1 cellular context compared by ENCODE assay signal in genomic region chr13:110965038-110965754, GRCh38.
TF ChIP-seq lines count a peak whose summit lies in the region.

No MANE protein-coding gene starts in this region.

TF ChIP-seq in K562, 482 proteins besides CTCF, POLR2A, EP300 and RAD21 (continued from another document and continues in another):
- peak; percentile 75; the same call in 1 of the 2 replicates for TF ChIP-seq ARID3A (IDR thresholded peaks at IDR 0.05; ENCODE audit: borderline replicate concordance, low read depth, low read length)
- no peak for TF ChIP-seq ZNF134 (CRISPR knock-in tag; conservative IDR thresholded peaks at IDR 0.05)
- TF ChIP-seq MBD2 (IDR thresholded peaks at IDR 0.05; ENCODE audit: borderline replicate concordance, low read depth) = peak; percentile 84
- TF ChIP-seq ZNF174 (CRISPR knock-in tag; IDR thresholded peaks at IDR 0.05) = no peak
- peak; percentile 62; the same call in 1 of the 2 replicates for TF ChIP-seq CREM (IDR thresholded peaks at IDR 0.05; ENCODE audit: low read depth)
- TF ChIP-seq YY1 (IDR thresholded peaks at IDR 0.05; ENCODE audit: borderline replicate concordance in 1 of 3, control insufficient read depth in 1 of 3, extremely low read depth in 1 of 3, insufficient read depth in 3 of 3, insufficient read length in 1 of 3, insufficient replicate concordance in 2 of 3, low read depth in 1 of 3, low read length in 2 of 3) = no peak
- peak; percentile 47 for TF ChIP-seq PRDM10 (IDR thresholded peaks at IDR 0.05; ENCODE audit: partially characterized antibody)
- peak; percentile 28; the same call in 1 of the 2 replicates for TF ChIP-seq ESRRA (IDR thresholded peaks at IDR 0.05; ENCODE audit: borderline replicate concordance, low read depth)
- TF ChIP-seq PTTG1 (tag; IDR thresholded peaks at IDR 0.05; ENCODE audit: low read depth) = no peak
- TF ChIP-seq KLF13 (tag; IDR thresholded peaks at IDR 0.05; ENCODE audit: borderline replicate concordance, low read depth) = no peak
- peak; percentile 61; the same call in 1 of the 2 replicates for TF ChIP-seq L3MBTL2 (IDR thresholded peaks at IDR 0.05)
- TF ChIP-seq SMARCB1 (IDR thresholded peaks at IDR 0.05; ENCODE audit: insufficient read length, low read depth) = no peak
- peak; percentile 99 for TF ChIP-seq JUND (IDR thresholded peaks at IDR 0.05; ENCODE audit: borderline replicate concordance, low read depth, low read length)
- TF ChIP-seq JUND (tag; IDR thresholded peaks at IDR 0.05; ENCODE audit: borderline replicate concordance, low read depth, low read length) = peak; percentile 100
- no peak for TF ChIP-seq RBM22 (IDR thresholded peaks at IDR 0.05; ENCODE audit: low read depth, low read length, poor library complexity, severe bottlenecking)
- peak; percentile 94 for TF ChIP-seq CTBP1 (IDR thresholded peaks at IDR 0.05; ENCODE audit: borderline replicate concordance)
- TF ChIP-seq MECOM (CRISPR knock-in tag; IDR thresholded peaks at IDR 0.05) = no peak
- peak; percentile 38; the same call in 1 of the 2 replicates for TF ChIP-seq MEF2A (IDR thresholded peaks at IDR 0.05; ENCODE audit: control insufficient read depth, low read depth, low read length)
- peak; percentile 70; the same call in 1 of the 2 replicates for TF ChIP-seq KHSRP (IDR thresholded peaks at IDR 0.05)
- TF ChIP-seq GABPA (tag; conservative IDR thresholded peaks at IDR 0.05; ENCODE audit: low read depth) = no peak
- TF ChIP-seq HDAC3 (IDR thresholded peaks at IDR 0.05; ENCODE audit: borderline replicate concordance, partially characterized antibody) = peak; percentile 83
- TF ChIP-seq DIDO1 (tag; IDR thresholded peaks at IDR 0.05; ENCODE audit: low read depth) = no peak
- TF ChIP-seq ZNF347 (CRISPR knock-in tag; IDR thresholded peaks at IDR 0.05; ENCODE audit: low read depth) = no peak
- no peak for TF ChIP-seq GATA2 (CRISPR knock-in tag; IDR thresholded peaks at IDR 0.05)
- TF ChIP-seq HDAC1 (IDR thresholded peaks at IDR 0.05) = peak in 1 of 2 experiments; percentile 95; a peak in 3 of 4 replicates
- no peak for TF ChIP-seq NR1H2 (CRISPR knock-in tag; IDR thresholded peaks at IDR 0.05)
- peak; percentile 99 for TF ChIP-seq MYBL2 (IDR thresholded peaks at IDR 0.05; ENCODE audit: low read depth)
- peak; percentile 64; the same call in 1 of the 2 replicates for TF ChIP-seq MYBL2 (CRISPR knock-in tag; IDR thresholded peaks at IDR 0.05; ENCODE audit: borderline replicate concordance)
- 0 out of 2 replicates have a peak, but pooled peaks have one; percentile 30 for TF ChIP-seq AFF4 (CRISPR knock-in tag; IDR thresholded peaks at IDR 0.05)
- TF ChIP-seq NRF1 (conservative IDR thresholded peaks at IDR 0.05 in 1 of 2, IDR thresholded peaks at IDR 0.05 in 1 of 2) = no peak
- no peak for TF ChIP-seq STAG1 (CRISPR knock-in tag; IDR thresholded peaks at IDR 0.05; ENCODE audit: borderline replicate concordance)
- no peak for TF ChIP-seq NR3C1 (CRISPR knock-in tag; IDR thresholded peaks at IDR 0.05)
- no peak for TF ChIP-seq BRF2 (IDR thresholded peaks at IDR 0.05; ENCODE audit: borderline replicate concordance, insufficient read depth, insufficient read length)
- TF ChIP-seq PHB2 (IDR thresholded peaks at IDR 0.05; ENCODE audit: low read depth) = peak; percentile 79; the same call in 1 of the 2 replicates
- TF ChIP-seq FOS (IDR thresholded peaks at IDR 0.05; ENCODE audit: extremely low read depth, insufficient read length) = peak; percentile 86
- TF ChIP-seq SOX6 (IDR thresholded peaks at IDR 0.05) = peak; percentile 82
- TF ChIP-seq ZFP36 (IDR thresholded peaks at IDR 0.05; ENCODE audit: low read depth, low read length, partially characterized antibody) = no peak
- TF ChIP-seq ZBTB11 (CRISPR knock-in tag; IDR thresholded peaks at IDR 0.05) = no peak
- no peak for TF ChIP-seq PBX2 (CRISPR knock-in tag; IDR thresholded peaks at IDR 0.05; ENCODE audit: low read depth)
- peak; percentile 83 for TF ChIP-seq PBX2 (tag; conservative IDR thresholded peaks at IDR 0.05; ENCODE audit: low read depth)
- no peak for TF ChIP-seq PREB (CRISPR knock-in tag; IDR thresholded peaks at IDR 0.05)
- peak; percentile 59 for TF ChIP-seq SMAD1 (IDR thresholded peaks at IDR 0.05; ENCODE audit: low read depth, low read length, partially characterized antibody)
- TF ChIP-seq NFRKB (IDR thresholded peaks at IDR 0.05; ENCODE audit: low read depth) = 0 out of 2 replicates have a peak, but pooled peaks have one; percentile 16
- no peak for TF ChIP-seq ZNF551 (CRISPR knock-in tag; IDR thresholded peaks at IDR 0.05)
- no peak for TF ChIP-seq ZNF395 (CRISPR knock-in tag; IDR thresholded peaks at IDR 0.05)
